ENCODE assay signal across 33 cellular contexts in the genomic region with DNA sequence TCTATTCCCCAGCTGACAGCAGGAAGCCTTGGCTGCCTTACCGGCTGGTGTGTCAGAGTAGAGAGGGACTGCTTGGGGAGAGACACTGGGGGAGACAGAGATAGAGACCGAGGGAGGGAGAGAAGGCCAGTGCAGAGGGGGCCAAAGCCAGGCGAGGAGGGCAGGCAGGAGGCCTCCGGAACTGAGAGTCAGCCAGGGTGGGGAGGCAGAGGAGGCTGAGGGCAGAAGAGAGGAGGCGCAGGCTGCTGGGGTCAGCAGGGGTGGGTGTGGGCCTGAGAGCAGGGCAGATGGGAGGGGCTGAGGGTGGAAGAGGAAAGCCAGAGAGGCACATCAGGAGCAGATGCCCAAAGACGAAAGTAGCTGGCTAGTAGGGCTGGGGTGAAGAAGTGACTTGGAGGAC. TPM values are rescaled to one million over a fixed set of nuclear protein-coding genes. Genes with fewer than 3 reads are reported as not detected.
"Had no signal": no experiment of that assay in that cellular context is flagged by ENCODE, and none has a peak within 500 bp of the region (broad histone marks: within the 10 kb centered on the region; RNA-seq: fewer than 3 reads in every experiment).

No MANE protein-coding gene starts in this region.

- H3K9me3 Mint-ChIP-seq: activated CD4-positive, alpha-beta memory T cell treated with anti-CD3 and anti-CD28 coated beads for 36 hours; activated CD4-positive, alpha-beta T cell treated with anti-CD3 and anti-CD28 coated beads, Interleukin-2, amount 10 ng/mL, durations not matched to agents 7 days and 5 days; activated naive CD4-positive, alpha-beta T cell treated with anti-CD3 and anti-CD28 coated beads for 36 hours; activated naive CD4-positive, alpha-beta T cell treated with anti-CD3 and anti-CD28 coated beads, Interleukin-2, amount 50 U/mL, for 72 hours; activated T-cell treated with anti-CD3 and anti-CD28 coated beads, Interleukin-2, amount 50 U/mL, for 4 hours; activated T-helper 1 cell treated with anti-CD3 and anti-CD28 coated beads, Interleukin-12 subunit alpha, Interleukin-12 subunit beta, Interleukin-2, Interleukin-4 antibody, amounts not matched to agents 30 ng/mL and 10 ng/mL and 1 ng/mL, durations not matched to agents 14 hours and 24 hours and 36 hours; T-helper 1 cell treated with Interleukin-12 subunit alpha and Interleukin-12 subunit beta and Interleukin-4 antibody, amounts not matched to agents 30 μg/mL and 1 μg/mL, for 36 hours; T-helper 2 cell treated with Interferon-gamma antibody and Interleukin-4, amounts not matched to agents 5 μg/mL and 100 μg/mL, for 36 hours; WTC11 had no signal

- H3K4me2 ChIP-seq: PC-9 had no signal

- H3K36me3 ChIP-seq: brain microvascular endothelial cell had no signal

- DNase-seq: activated CD4-positive, alpha-beta memory T cell treated with anti-CD3 and anti-CD28 coated beads for 36 hours; activated CD4-positive, alpha-beta T cell treated with anti-CD3 and anti-CD28 coated beads for 36 hours; activated CD4-positive, alpha-beta T cell treated with anti-CD3 and anti-CD28 coated beads, Interleukin-2, amount 10 ng/mL, durations not matched to agents 7 days and 5 days; activated CD8-positive, alpha-beta memory T cell treated with anti-CD3 and anti-CD28 coated beads, Interleukin-2, amount 50 U/mL, for 4 hours; activated gamma-delta T cell treated with Interleukin-2 at 50 U/mL for 16 hours; activated naive CD4-positive, alpha-beta T cell treated with anti-CD3 and anti-CD28 coated beads for 36 hours; activated T-cell treated with anti-CD3 and anti-CD28 coated beads for 4 hours; activated T-cell treated with anti-CD3 and anti-CD28 coated beads, Interleukin-2, amount 50 U/mL, for 4 hours; amniotic stem cell; aorta; brain microvascular endothelial cell; central memory CD4-positive, alpha-beta T cell; NCI-H1092 treated with DMSO at 0.1 percent for 48 hours; NCI-H146; NCI-H187; NCI-H2029 treated with DMSO at 0.1 percent for 48 hours; NCI-H2107; NCI-H2171 treated with DMSO at 0.1 percent for 48 hours; NCI-H226; NCI-H446 treated with DMSO at 0.1 percent for 48 hours; NCI-H524; NCI-H69; NK-92 treated with Interleukin-12 subunit alpha and Interleukin-12 subunit beta, amount 100 ng/mL, for 24 hours; PC-9; Right ventricle myocardium superior had no signal

- H3K27ac ChIP-seq: brain microvascular endothelial cell, PC-9 had no signal

- ATAC-seq: activated CD4-positive, alpha-beta T cell treated with anti-CD3 and anti-CD28 coated beads for 36 hours; activated CD4-positive, CD25-positive, alpha-beta regulatory T cell treated with anti-CD3 and anti-CD28 coated beads, Interleukin-2, amount 50 U/mL, for 24 hours; activated naive CD4-positive, alpha-beta T cell treated with anti-CD3 and anti-CD28 coated beads, Interleukin-2, amount 50 U/mL, for 72 hours; activated T-cell treated with anti-CD3 and anti-CD28 coated beads, Interleukin-2, amount 50 U/mL, for 4 hours; K562; WTC11 had no signal

- H3K36me3 Mint-ChIP-seq: activated CD4-positive, alpha-beta memory T cell treated with anti-CD3 and anti-CD28 coated beads for 36 hours; WTC11 had no signal

- H3K27ac Mint-ChIP-seq: activated CD4-positive, alpha-beta memory T cell treated with anti-CD3 and anti-CD28 coated beads for 36 hours; activated CD4-positive, alpha-beta T cell treated with anti-CD3 and anti-CD28 coated beads for 36 hours; activated CD4-positive, alpha-beta T cell treated with anti-CD3 and anti-CD28 coated beads, Interleukin-2, amount 10 ng/mL, durations not matched to agents 7 days and 5 days; activated naive CD4-positive, alpha-beta T cell treated with anti-CD3 and anti-CD28 coated beads for 36 hours; activated naive CD4-positive, alpha-beta T cell treated with anti-CD3 and anti-CD28 coated beads, Interleukin-2, amount 50 U/mL, for 72 hours; activated T-helper 1 cell treated with anti-CD3 and anti-CD28 coated beads, Interleukin-12 subunit alpha, Interleukin-12 subunit beta, Interleukin-2, Interleukin-4 antibody, amounts not matched to agents 30 ng/mL and 10 ng/mL and 1 ng/mL, durations not matched to agents 14 hours and 24 hours and 36 hours; T-helper 1 cell treated with Interleukin-12 subunit alpha and Interleukin-12 subunit beta and Interleukin-4 antibody, amounts not matched to agents 30 μg/mL and 1 μg/mL, for 36 hours; T-helper 2 cell treated with Interferon-gamma antibody and Interleukin-4, amounts not matched to agents 5 μg/mL and 100 μg/mL, for 36 hours; WTC11 had no signal

- H3K4me3 Mint-ChIP-seq: activated CD4-positive, alpha-beta memory T cell treated with anti-CD3 and anti-CD28 coated beads for 36 hours; activated CD4-positive, alpha-beta T cell treated with anti-CD3 and anti-CD28 coated beads for 36 hours; activated CD4-positive, alpha-beta T cell treated with anti-CD3 and anti-CD28 coated beads, Interleukin-2, amount 10 ng/mL, durations not matched to agents 7 days and 5 days; activated naive CD4-positive, alpha-beta T cell treated with anti-CD3 and anti-CD28 coated beads for 36 hours; activated T-cell treated with anti-CD3 and anti-CD28 coated beads, Interleukin-2, amount 50 U/mL, for 4 hours; activated T-helper 1 cell treated with anti-CD3 and anti-CD28 coated beads, Interleukin-12 subunit alpha, Interleukin-12 subunit beta, Interleukin-2, Interleukin-4 antibody, amounts not matched to agents 30 ng/mL and 10 ng/mL and 1 ng/mL, durations not matched to agents 14 hours and 24 hours and 36 hours; T-helper 1 cell treated with Interleukin-12 subunit alpha and Interleukin-12 subunit beta and Interleukin-4 antibody, amounts not matched to agents 30 μg/mL and 1 μg/mL, for 36 hours; T-helper 2 cell treated with Interferon-gamma antibody and Interleukin-4, amounts not matched to agents 5 μg/mL and 100 μg/mL, for 36 hours; WTC11 had no signal

- H3K4me3 ChIP-seq: K562, PC-9 had no signal

- H3K4me1 Mint-ChIP-seq: activated CD4-positive, alpha-beta T cell treated with anti-CD3 and anti-CD28 coated beads for 36 hours; activated CD4-positive, alpha-beta T cell treated with anti-CD3 and anti-CD28 coated beads, Interleukin-2, amount 10 ng/mL, durations not matched to agents 7 days and 5 days had no signal

- H2AFZ ChIP-seq: PC-9 had no signal

RNA-seq across cellular contexts. Expression of a gene that starts 57.2 kb away (rescaled TPM):
- total RNA-seq: activated CD4-positive, alpha-beta memory T cell treated with anti-CD3 and anti-CD28 coated beads for 36 hours; activated CD4-positive, alpha-beta T cell treated with anti-CD3 and anti-CD28 coated beads, Interleukin-2, amount 10 ng/mL, durations not matched to agents 7 days and 5 days; activated naive CD4-positive, alpha-beta T cell treated with anti-CD3 and anti-CD28 coated beads for 36 hours; activated naive CD4-positive, alpha-beta T cell treated with anti-CD3 and anti-CD28 coated beads, Interleukin-2, amount 50 U/mL, for 72 hours; activated T-cell treated with anti-CD3 and anti-CD28 coated beads, Interleukin-2, amount 50 U/mL, for 4 hours; activated T-helper 1 cell treated with anti-CD3 and anti-CD28 coated beads, Interleukin-12 subunit alpha, Interleukin-12 subunit beta, Interleukin-2, Interleukin-4 antibody, amounts not matched to agents 30 ng/mL and 10 ng/mL and 1 ng/mL, durations not matched to agents 14 hours and 24 hours and 36 hours; aorta; K562; MCF 10A; PC-9; Right ventricle myocardium superior had no signal
- polyA plus RNA-seq: aorta, K562 had no signal
